Comparison of ENCODE assay signal across 8 cellular contexts in genomic region chr7:992742-993607, GRCh38. TPM values are rescaled to one million over a fixed set of nuclear protein-coding genes. Genes with fewer than 3 reads are reported as not detected.
DNase-seq lines count a peak whose midpoint lies in the region; ATAC-seq and TF ChIP-seq lines count a peak whose summit lies in the region.

No MANE protein-coding gene starts in this region.

- TF ChIP-seq CTCF in GM13977 (IDR thresholded peaks at IDR 0.05; ENCODE audit: extremely low read depth, insufficient read depth, missing control alignments) (peak; percentile 100), SU-DHL-6 (IDR thresholded peaks at IDR 0.05; ENCODE audit: insufficient read depth, low read length, poor library complexity, severe bottlenecking) (peak; percentile 100), prostate gland (IDR thresholded peaks at IDR 0.05) (peak; percentile 100)

- peak; percentile 21 for TF ChIP-seq POLR2A in prostate gland (IDR thresholded peaks at IDR 0.05)

- DNase-seq in GM13977 (ENCODE audit: low spot score) (peak; percentile 94), NCI-H146 (lab: John Stamatoyannopoulos, UW) (peak; percentile 95), Right ventricle myocardium superior (peak; percentile 98), prostate gland (ENCODE audit: low spot score) (peak; percentile 94), aorta (peak; percentile 99 to 100)
- peak; percentile 90 to 93 for DNase-seq in activated naive CD4-positive, alpha-beta T cell treated with anti-CD3 and anti-CD28 coated beads, Interleukin-2, amount 50 U/mL, for 72 hours (ENCODE audit: low spot score in 2 of 2)

- H3K9me3 ChIP-seq in SU-DHL-6 (ENCODE audit: insufficient read depth, low read length): no peaks in the 10 kb centered on the region
- H3K9me3 ChIP-seq in prostate gland: no peaks in the 10 kb centered on the region
- no peaks in the 10 kb centered on the region for H3K9me3 ChIP-seq in aorta (ENCODE audit: control insufficient read depth, low read length)

- H3K27ac Mint-ChIP-seq in activated naive CD4-positive, alpha-beta T cell treated with anti-CD3 and anti-CD28 coated beads, Interleukin-2, amount 50 U/mL, for 72 hours: no peak overlapping the region

- H3K4me1 ChIP-seq in prostate gland (replicated peaks) (no peaks in the 10 kb centered on the region), aorta (ENCODE audit: control insufficient read depth in 1 of 2, insufficient read depth in 2 of 2, low read length in 2 of 2) (no peaks in the 10 kb centered on the region)

- H3K36me3 Mint-ChIP-seq in activated naive CD4-positive, alpha-beta T cell treated with anti-CD3 and anti-CD28 coated beads, Interleukin-2, amount 50 U/mL, for 72 hours: no peaks in the 10 kb centered on the region

- ATAC-seq in HG02852 (IDR thresholded peaks at IDR 0.05; ENCODE audit: unreplicated experiment): peak; percentile 82
- peak; percentile 99 for ATAC-seq in activated naive CD4-positive, alpha-beta T cell treated with anti-CD3 and anti-CD28 coated beads, Interleukin-2, amount 50 U/mL, for 72 hours
- peak; percentile 98 for ATAC-seq in Right ventricle myocardium superior (ENCODE audit: poor library complexity)
- ATAC-seq in aorta (ENCODE audit: low FRiP score): peak; percentile 96

- H2AFZ ChIP-seq in SU-DHL-6 (ENCODE audit: low read depth, low read length, severe bottlenecking): no peak overlapping the region

- no peaks in the 10 kb centered on the region for H3K9me2 ChIP-seq in SU-DHL-6 (replicated peaks; ENCODE audit: insufficient read depth, low read length)

- H3K36me3 ChIP-seq in SU-DHL-6 (ENCODE audit: low read length): no peaks in the 10 kb centered on the region
- H3K36me3 ChIP-seq in prostate gland: no peaks in the 10 kb centered on the region
- no peaks in the 10 kb centered on the region for H3K36me3 ChIP-seq in aorta (ENCODE audit: control insufficient read depth in 1 of 2, insufficient read depth in 2 of 2, low read length in 1 of 2)

- no peak overlapping the region for H3K9ac ChIP-seq in SU-DHL-6 (ENCODE audit: low read length)

- no peaks in the 10 kb centered on the region for H3K79me2 ChIP-seq in SU-DHL-6 (ENCODE audit: insufficient read depth, low read length)

- no peak overlapping the region for H3K4me3 ChIP-seq in SU-DHL-6 (ENCODE audit: insufficient read depth, low read length, poor library complexity, severe bottlenecking)
- no peak overlapping the region for H3K4me3 ChIP-seq in prostate gland
- no peak overlapping the region for H3K4me3 ChIP-seq in aorta (ENCODE audit: low read length in 2 of 2)

- no peaks in the 10 kb centered on the region for H3K9me3 Mint-ChIP-seq in activated naive CD4-positive, alpha-beta T cell treated with anti-CD3 and anti-CD28 coated beads, Interleukin-2, amount 50 U/mL, for 72 hours

- H3F3A ChIP-seq in SU-DHL-6 (ENCODE audit: insufficient read depth): peaks cover 11% of the 10 kb centered on the region; the same call in 1 of the 2 replicates

- 19% methylated on average over 32 of the region's 33 CpGs for WGBS in prostate gland
- 16 to 17% methylated on average over 33 of the region's 33 CpGs for WGBS in aorta, 2 donors

- in situ Hi-C loops in GM13977 (cut with MboI; ENCODE audit: low pct_unique_long_range_greater_than_20kb, low sequenced_read_pairs, unreplicated experiment): loop anchor here (10.0 kb wide), 2 partner anchors 72 to 172 kb away; partner anchors contain the start of gene ZFAND2A

- H3K4me2 ChIP-seq in SU-DHL-6 (ENCODE audit: low read depth, low read length, poor library complexity, severe bottlenecking): no peak overlapping the region

- H3K27ac ChIP-seq in SU-DHL-6 (ENCODE audit: low read depth, low read length): no peak overlapping the region
- H3K27ac ChIP-seq in prostate gland: no peak overlapping the region
- no peak overlapping the region for H3K27ac ChIP-seq in aorta (ENCODE audit: low read depth in 1 of 2, low read length in 2 of 2)

- intact Hi-C loops in Right ventricle myocardium superior (cut with DNase I) (loop anchor here (1.0 kb wide), 1 partner anchor 72 kb away; no protein-coding TSS in a partner anchor), prostate gland (cut with DNase I) (loop anchor here (1.0 to 5.0 kb wide), 2 partner anchors 72 to 179 kb away; no protein-coding TSS in a partner anchor), aorta (cut with DNase I) (loop anchor here (1.0 to 5.0 kb wide), 2 partner anchors 72 to 149 kb away; no protein-coding TSS in a partner anchor)

- H3K27me3 ChIP-seq in SU-DHL-6 (ENCODE audit: low read length): no peaks in the 10 kb centered on the region
- H3K27me3 ChIP-seq in prostate gland (replicated peaks; ENCODE audit: insufficient read depth): no peaks in the 10 kb centered on the region
- no peaks in the 10 kb centered on the region for H3K27me3 ChIP-seq in aorta (ENCODE audit: control insufficient read depth in 1 of 2, insufficient read depth in 2 of 2, low read length in 1 of 2)

- no peaks in the 10 kb centered on the region for H4K20me1 ChIP-seq in SU-DHL-6 (ENCODE audit: low read depth, low read length)

RNA-seq across cellular contexts. Expression of gene CYP2W1, which starts 10.0 kb away (rescaled TPM):
- not detected for total RNA-seq in activated naive CD4-positive, alpha-beta T cell treated with anti-CD3 and anti-CD28 coated beads, Interleukin-2, amount 50 U/mL, for 72 hours
- not detected for total RNA-seq in Right ventricle myocardium superior
- 1 to 10 TPM; 3.1 to 4.0 TPM for total RNA-seq in prostate gland
- not detected for total RNA-seq in aorta
- not detected for polyA plus RNA-seq in aorta

RNA-seq across cellular contexts. Expression of gene COX19, which starts 17.6 kb away (rescaled TPM):
- 10 to 100 TPM; 18.8 to 20.7 TPM for total RNA-seq in activated naive CD4-positive, alpha-beta T cell treated with anti-CD3 and anti-CD28 coated beads, Interleukin-2, amount 50 U/mL, for 72 hours
- total RNA-seq in Right ventricle myocardium superior (8.0 TPM), prostate gland (10 to 100 TPM; 11.3 to 17.0 TPM), aorta (10 to 100 TPM; 10.8 to 17.0 TPM)
- 1 to 10 TPM; 3.1 to 6.7 TPM for polyA plus RNA-seq in aorta

RNA-seq across cellular contexts. Expression of gene ADAP1, which starts 38.5 kb away (rescaled TPM):
- total RNA-seq in activated naive CD4-positive, alpha-beta T cell treated with anti-CD3 and anti-CD28 coated beads, Interleukin-2, amount 50 U/mL, for 72 hours: 10 to 100 TPM in 1 of 2 donors, 1 to 10 TPM in 1; 9.2 to 19.9 TPM
- total RNA-seq in Right ventricle myocardium superior: 6.4 TPM
- total RNA-seq in prostate gland: 1 to 10 TPM; 5.9 to 8.3 TPM
- 10 to 100 TPM; 10.8 to 11.9 TPM for total RNA-seq in aorta
- 10 to 100 TPM in 1 of 2 donors, 1 to 10 TPM in 1; 4.3 to 16.9 TPM for polyA plus RNA-seq in aorta

RNA-seq across cellular contexts. Expression of gene GPR146, which starts 51.4 kb away (rescaled TPM):
- 1 to 10 TPM; 1.6 to 9.3 TPM for total RNA-seq in activated naive CD4-positive, alpha-beta T cell treated with anti-CD3 and anti-CD28 coated beads, Interleukin-2, amount 50 U/mL, for 72 hours
- total RNA-seq in Right ventricle myocardium superior (26.3 TPM), prostate gland (10 to 100 TPM in 1 of 2 donors, 1 to 10 TPM in 1; 6.1 to 25.9 TPM), aorta (10 to 100 TPM; 17.4 to 44.2 TPM)
- 1 to 10 TPM; 2.2 to 3.5 TPM for polyA plus RNA-seq in aorta
